1 cellular context compared by ENCODE assay signal in the genomic region with DNA sequence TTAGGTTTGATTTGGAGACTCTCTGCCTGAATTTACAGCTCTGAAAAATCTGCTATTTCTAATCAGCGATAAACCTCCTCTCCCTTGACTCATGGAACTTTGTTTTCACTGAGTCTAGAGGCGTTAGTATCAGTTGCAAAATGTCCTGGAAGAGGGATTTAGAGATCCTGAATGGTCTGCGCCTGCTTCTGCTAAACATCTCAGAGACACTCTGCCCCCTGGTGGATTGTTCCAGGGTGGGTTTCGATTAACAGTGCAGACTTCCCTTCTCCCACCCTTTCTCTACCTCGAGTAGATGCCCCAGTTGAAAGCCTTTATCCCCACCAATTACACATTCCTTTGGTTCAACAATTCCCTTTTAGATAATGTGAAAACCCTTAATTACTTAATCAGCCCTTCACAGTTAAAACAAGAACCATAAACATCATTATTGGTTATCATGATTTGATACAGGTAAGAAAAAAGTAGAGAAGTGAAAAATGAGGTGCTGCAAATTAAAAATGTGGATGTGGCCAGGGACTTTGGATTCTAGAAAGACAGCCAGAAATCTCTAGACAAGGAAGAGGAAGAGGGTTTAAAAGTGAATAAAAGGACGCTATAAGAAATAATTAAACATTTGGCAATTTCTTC.
TF ChIP-seq lines count a peak whose summit lies in the region.

No MANE protein-coding gene starts in this region.

TF ChIP-seq in WTC11, 78 proteins besides CTCF, POLR2A, EP300 and RAD21 (continued from another document):
- TF ChIP-seq AFF4 (CRISPR knock-in tag; IDR thresholded peaks at IDR 0.05; ENCODE audit: borderline replicate concordance) = no peak
- no peak for TF ChIP-seq ETV6 (CRISPR knock-in tag; IDR thresholded peaks at IDR 0.05)
- TF ChIP-seq FOXP4 (CRISPR knock-in tag; IDR thresholded peaks at IDR 0.05) = no peak
- no peak for TF ChIP-seq E2F1 (CRISPR knock-in tag; IDR thresholded peaks at IDR 0.05)
- TF ChIP-seq NFE2L1 (CRISPR knock-in tag; IDR thresholded peaks at IDR 0.05) = no peak
- no peak for TF ChIP-seq RORB (CRISPR knock-in tag; IDR thresholded peaks at IDR 0.05)
